14 cellular contexts compared by ENCODE assay signal in genomic region chr9:115952667-115953316, GRCh38.
DNase-seq lines count a peak whose midpoint lies in the region; ATAC-seq and TF ChIP-seq lines count a peak whose summit lies in the region.
"Had no signal": no experiment of that assay in that cellular context is flagged by ENCODE, and none has a peak within 500 bp of the region (broad histone marks: within the 10 kb centered on the region; RNA-seq: fewer than 3 reads in every experiment).

No MANE protein-coding gene starts in this region.

- intact Hi-C loops in left cardiac atrium (cut with DNase I) = no loop called here

- peaks cover 9% of the 10 kb centered on the region for H3F3A ChIP-seq in smooth muscle cell (ENCODE audit: low read depth)

- no peak overlapping the region for H3K4me2 ChIP-seq in smooth muscle cell
- H3K4me2 ChIP-seq in hepatocyte = no peak overlapping the region

- 22% methylated on average over 3 of the region's 3 CpGs for WGBS in smooth muscle cell (ENCODE audit: low lambda C conversion rate)
- WGBS in hepatocyte (ENCODE audit: low lambda C conversion rate, missing lambda C conversion rate) = 65% methylated on average over 3 of the region's 3 CpGs

- no peak overlapping the region for H3K9ac ChIP-seq in adipocyte (ENCODE audit: low read length)
- H3K9ac ChIP-seq in smooth muscle cell (ENCODE audit: low read depth) = no peak overlapping the region

- no peaks in the 10 kb centered on the region for H3K9me2 ChIP-seq in hepatocyte (replicated peaks; ENCODE audit: insufficient read depth)

- no peak overlapping the region for H3K4me3 ChIP-seq in adipocyte (ENCODE audit: low read length)
- no peak overlapping the region for H3K4me3 ChIP-seq in fibroblast of the aortic adventitia (ENCODE audit: low read depth, low read length)
- no peak overlapping the region for H3K4me3 ChIP-seq in smooth muscle cell
- H3K4me3 ChIP-seq in hepatocyte = no peak overlapping the region
- H3K4me3 ChIP-seq: coronary artery, esophagus muscularis mucosa, skin epidermis, uterus had no signal

- no peaks in the 10 kb centered on the region for H3K27me3 ChIP-seq in adipocyte (replicated peaks; ENCODE audit: control insufficient read depth, insufficient read depth, low read length)
- H3K27me3 ChIP-seq in smooth muscle cell (ENCODE audit: low read depth) = no peaks in the 10 kb centered on the region
- no peaks in the 10 kb centered on the region for H3K27me3 ChIP-seq in hepatocyte
- H3K27me3 ChIP-seq: esophagus muscularis mucosa, uterus had no signal

- TF ChIP-seq CTCF in fibroblast of the aortic adventitia (IDR thresholded peaks at IDR 0.05; ENCODE audit: insufficient read depth, low read length) (no peak), smooth muscle cell (IDR thresholded peaks at IDR 0.05; ENCODE audit: borderline replicate concordance, insufficient read depth, poor library complexity, severe bottlenecking) (no peak), GM20000 (IDR thresholded peaks at IDR 0.05; ENCODE audit: extremely low read depth, missing control alignments) (no peak), hepatocyte (IDR thresholded peaks at IDR 0.05; ENCODE audit: poor library complexity) (no peak)

- no peaks in the 10 kb centered on the region for H3K79me2 ChIP-seq in smooth muscle cell (ENCODE audit: low read depth)
- no peaks in the 10 kb centered on the region for H3K79me2 ChIP-seq in hepatocyte

- DNase-seq in H4 (ENCODE audit: low spot score) (peak; percentile 41), adipocyte (ENCODE audit: low read depth) (peak; percentile 79), fibroblast of the aortic adventitia (ENCODE audit: low read depth) (peak; percentile 74), smooth muscle cell (lab: John Stamatoyannopoulos, UW; ENCODE audit: unreplicated experiment) (no peak), GM20000 (ENCODE audit: low spot score) (no peak), left cardiac atrium (no peak), hepatocyte (ENCODE audit: low spot score) (no peak)
- DNase-seq: NCI-H2081 treated with DMSO at 0.1 percent for 48 hours; stimulated activated naive CD4-positive, alpha-beta T cell treated with Interleukin-2 at 50 U/mL for 16 hours; uterus had no signal

- H3K4me1 ChIP-seq in adipocyte (ENCODE audit: control insufficient read depth, insufficient read depth, low read length) (peaks cover 13% of the 10 kb centered on the region), smooth muscle cell (ENCODE audit: low read depth) (no peaks in the 10 kb centered on the region), hepatocyte (ENCODE audit: insufficient read depth) (no peaks in the 10 kb centered on the region)
- H3K4me1 ChIP-seq: esophagus muscularis mucosa, uterus had no signal

- no peak for ATAC-seq in left cardiac atrium
- ATAC-seq: activated CD4-positive, CD25-positive, alpha-beta regulatory T cell treated with anti-CD3 and anti-CD28 coated beads, Interleukin-2, amount 50 U/mL, for 24 hours had no signal

- H4K20me1 ChIP-seq in smooth muscle cell (ENCODE audit: low read depth) (no peaks in the 10 kb centered on the region), hepatocyte (ENCODE audit: insufficient read depth, poor library complexity, severe bottlenecking) (no peaks in the 10 kb centered on the region)

- peak overlapping the region; percentile 6 for H2AFZ ChIP-seq in smooth muscle cell (ENCODE audit: low read depth)
- H2AFZ ChIP-seq in hepatocyte = no peak overlapping the region

- H3K9me3 ChIP-seq in adipocyte (ENCODE audit: control insufficient read depth, low read length) (no peaks in the 10 kb centered on the region), smooth muscle cell (replicated peaks; ENCODE audit: low read depth) (no peaks in the 10 kb centered on the region), hepatocyte (ENCODE audit: low read depth) (no peaks in the 10 kb centered on the region)
- H3K9me3 ChIP-seq: esophagus muscularis mucosa, uterus had no signal

- H3K27ac ChIP-seq in smooth muscle cell (ENCODE audit: low read depth) (peak overlapping the region; percentile 44), hepatocyte (no peak overlapping the region)
- H3K27ac ChIP-seq: coronary artery, esophagus muscularis mucosa, uterus had no signal

- H3K36me3 ChIP-seq in adipocyte (ENCODE audit: control insufficient read depth, insufficient read depth, low read length, severe bottlenecking) (no peaks in the 10 kb centered on the region), smooth muscle cell (ENCODE audit: low read depth) (no peaks in the 10 kb centered on the region), hepatocyte (replicated peaks; ENCODE audit: insufficient read depth, low read depth) (no peaks in the 10 kb centered on the region)
- H3K36me3 ChIP-seq: esophagus muscularis mucosa, uterus had no signal

Comparison
In these comparisons a context has a peak if more than half of its experiments do, and no peak if none do; other contexts are left out.
1. DNase-seq: peak in H4 (single experiment), adipocyte (single experiment) and fibroblast of the aortic adventitia (single experiment); none in smooth muscle cell (single experiment), GM20000 (single experiment), left cardiac atrium (single experiment) and hepatocyte (single experiment).